Comparison of ENCODE assay signal across 24 cellular contexts in genomic region chr12:53644133-53644532, GRCh38. TPM values are rescaled to one million over a fixed set of nuclear protein-coding genes. Genes with fewer than 3 reads are reported as not detected.
DNase-seq lines count a peak whose midpoint lies in the region; ATAC-seq, FAIRE-seq and TF ChIP-seq lines count a peak whose summit lies in the region.
"Had no signal": no experiment of that assay in that cellular context is flagged by ENCODE, and none has a peak within 500 bp of the region (broad histone marks: within the 10 kb centered on the region; RNA-seq: fewer than 3 reads in every experiment).

No MANE protein-coding gene starts in this region.

- peaks cover 2% of the 10 kb centered on the region for H3K9me3 Mint-ChIP-seq in chondrocyte (ENCODE audit: low read depth)
- H3K9me3 Mint-ChIP-seq: CD8-positive, alpha-beta T cell had no signal

- no TSS peak for BruUV-seq in HepG2 (replicated peaks; lab: Mats Ljungman, UMichigan)

- CTCF ChIA-PET in HepG2 (lab: Yijun Ruan, JAX; ENCODE audit: low intra/inter-chr PET ratio, low total read pairs), result no interaction called here

- no peak for TF ChIP-seq EP300 in HepG2 (IDR thresholded peaks at IDR 0.05; ENCODE audit: low read depth in 2 of 2, low read length in 2 of 2)
- TF ChIP-seq EP300 in HepG2 (CRISPR knock-in tag; IDR thresholded peaks at IDR 0.05; ENCODE audit: borderline replicate concordance), result no peak

- TF ChIP-seq RAD21 in HepG2 (CRISPR knock-in tag; IDR thresholded peaks at IDR 0.05), result no peak

- H3K4me3 ChIP-seq in HepG2 (replicated peaks in 1 of 3; ENCODE audit: insufficient read depth in 1 of 3, low read depth in 2 of 3, low read length in 3 of 3) (no peak overlapping the region), right lobe of liver (no peak overlapping the region), heart left ventricle (no peak overlapping the region)
- H3K4me3 ChIP-seq: BLaER1, GM23248 had no signal

- intact Hi-C loops in HepG2 (cut with micrococcal nuclease; ENCODE audit: unreplicated experiment) (loop anchor here (5.0 kb wide), 1 partner anchor 33 kb away; the partner anchor contains the start of gene ATP5MC2), right lobe of liver (cut with DNase I) (no loop called here), heart left ventricle (cut with DNase I) (no loop called here)

- no CpG with 5 or more reads among the region's 3 CpGs for WGBS in HepG2 (ENCODE audit: low lambda C conversion rate)
- WGBS in right lobe of liver (ENCODE audit: insufficient coverage, low coverage, low lambda C conversion rate, missing lambda C conversion rate), result 80% methylated on average over 2 of the region's 3 CpGs
- WGBS in heart left ventricle, 4 donors, result 81 to 100% (median 97%) methylated on average over 3 of the region's 3 CpGs

- H2AFZ ChIP-seq in HepG2 (ENCODE audit: low read length), result no peak overlapping the region
- H2AFZ ChIP-seq: GM23248 had no signal

- no peak overlapping the region for H3K4me2 ChIP-seq in HepG2 (ENCODE audit: low read depth, low read length)
- H3K4me2 ChIP-seq: BLaER1 had no signal

- no peaks in the 10 kb centered on the region for H3K36me3 ChIP-seq in HepG2 (replicated peaks in 1 of 2; ENCODE audit: control insufficient read depth in 1 of 2, insufficient read depth in 2 of 2, low read length in 2 of 2)
- no peaks in the 10 kb centered on the region for H3K36me3 ChIP-seq in right lobe of liver
- H3K36me3 ChIP-seq in heart left ventricle, result no peaks in the 10 kb centered on the region
- H3K36me3 ChIP-seq: BLaER1 had no signal

- H3K36me3 Mint-ChIP-seq in chondrocyte (ENCODE audit: low read depth), result no peaks in the 10 kb centered on the region
- H3K36me3 Mint-ChIP-seq: CD8-positive, alpha-beta T cell had no signal

- H3K79me2 ChIP-seq in HepG2 (ENCODE audit: insufficient read depth, low read length), result no peaks in the 10 kb centered on the region

- in situ Hi-C loops in HepG2 (cut with HindIII; ENCODE audit: extremely low pct_ligation_motif_present, low pct_unique_long_range_greater_than_20kb), result no loop called here

- no peak overlapping the region for H3K27ac Mint-ChIP-seq in chondrocyte (ENCODE audit: unreplicated experiment)
- H3K27ac Mint-ChIP-seq: B cell; CD4-positive, CD25-positive, alpha-beta regulatory T cell; CD8-positive, alpha-beta T cell had no signal

- H3K27me3 ChIP-seq in HepG2 (ENCODE audit: control insufficient read depth in 1 of 2, insufficient read depth in 2 of 2, low read length in 2 of 2), result no peaks in the 10 kb centered on the region
- H3K27me3 ChIP-seq in right lobe of liver, result no peaks in the 10 kb centered on the region
- H3K27me3 ChIP-seq in foreskin keratinocyte, result no peaks in the 10 kb centered on the region
- no peaks in the 10 kb centered on the region for H3K27me3 ChIP-seq in heart left ventricle
- H3K27me3 ChIP-seq: BLaER1 had no signal

- TF ChIP-seq CTCF in HepG2 (CRISPR knock-in tag; IDR thresholded peaks at IDR 0.05) (no peak), right lobe of liver (IDR thresholded peaks at IDR 0.05) (no peak), foreskin keratinocyte (conservative IDR thresholded peaks at IDR 0.05) (no peak), heart left ventricle (IDR thresholded peaks at IDR 0.05) (no peak), chondrocyte (IDR thresholded peaks at IDR 0.05) (no peak)

- no peaks in the 10 kb centered on the region for H3K27me3 Mint-ChIP-seq in chondrocyte (ENCODE audit: low read depth)
- H3K27me3 Mint-ChIP-seq: B cell had no signal

- ATAC-seq in HepG2, result no peak
- no peak for ATAC-seq in right lobe of liver
- no peak for ATAC-seq in foreskin keratinocyte
- ATAC-seq in heart left ventricle, result no peak
- ATAC-seq: CD8-positive, alpha-beta T cell had no signal

- no peaks in the 10 kb centered on the region for H3K9me3 ChIP-seq in HepG2 (ENCODE audit: low read length)
- no peaks in the 10 kb centered on the region for H3K9me3 ChIP-seq in right lobe of liver
- no peaks in the 10 kb centered on the region for H3K9me3 ChIP-seq in heart left ventricle
- H3K9me3 ChIP-seq: BLaER1, Caco-2 had no signal

- DNase-seq in NCI-H82 (lab: John Stamatoyannopoulos, UW) (peak; percentile 37), NCI-H82 treated with DMSO at 0.1 percent for 48 hours (lab: John Stamatoyannopoulos, UW; ENCODE audit: unreplicated experiment) (no peak), HepG2 (ENCODE audit: low spot score) (no peak), right lobe of liver (no peak), foreskin keratinocyte (peak; percentile 37 to 61), heart left ventricle (no peak), chondrocyte (ENCODE audit: low spot score) (no peak)
- DNase-seq: Caco-2; CD4-positive, CD25-positive, alpha-beta regulatory T cell; CD8-positive, alpha-beta T cell; DMS153; DND-41; GM23248; H7; HCEC 1CT had no signal

- H3K4me3 Mint-ChIP-seq in chondrocyte (ENCODE audit: unreplicated experiment), result no peak overlapping the region
- H3K4me3 Mint-ChIP-seq: B cell; CD4-positive, CD25-positive, alpha-beta regulatory T cell; CD8-positive, alpha-beta T cell had no signal

- H3K9ac ChIP-seq in HepG2 (ENCODE audit: insufficient read depth, low read depth, low read length), result no peak overlapping the region
- H3K9ac ChIP-seq: BLaER1, GM23248 had no signal

- no peak for TF ChIP-seq POLR2A in HepG2 (IDR thresholded peaks at IDR 0.05; ENCODE audit: insufficient read depth in 1 of 2, low read depth in 2 of 2, low read length in 2 of 2)
- TF ChIP-seq POLR2A in right lobe of liver (IDR thresholded peaks at IDR 0.05), result no peak
- no peak for TF ChIP-seq POLR2A in heart left ventricle (IDR thresholded peaks at IDR 0.05)

- POLR2A ChIA-PET in HepG2 (lab: Yijun Ruan, JAX), result no interaction called here

- no peak for FAIRE-seq in HepG2 (lab: Jason Lieb, UNC)
- FAIRE-seq: A204.1, G401.6, GM12892, GM19239, H1 had no signal

- no peaks in the 10 kb centered on the region for H4K20me1 ChIP-seq in HepG2 (ENCODE audit: insufficient read depth, low read length)
- H4K20me1 ChIP-seq: BLaER1 had no signal

- H3K4me1 ChIP-seq in HepG2 (ENCODE audit: insufficient read depth, low read length) (peaks cover 12% of the 10 kb centered on the region), right lobe of liver (peaks cover 0 to 7% (median 3%) of the 10 kb centered on the region in 4 donors), foreskin keratinocyte (no peaks in the 10 kb centered on the region), heart left ventricle (peaks cover 0 to 3% (median 0%) of the 10 kb centered on the region in 12 donors)
- H3K4me1 ChIP-seq: BLaER1, Caco-2 had no signal

- peaks cover 8% of the 10 kb centered on the region for H3K4me1 Mint-ChIP-seq in chondrocyte (ENCODE audit: low read depth)
- H3K4me1 Mint-ChIP-seq: B cell; CD4-positive, CD25-positive, alpha-beta regulatory T cell had no signal

- no peak overlapping the region for H3K27ac ChIP-seq in HepG2 (ENCODE audit: extremely low read length, insufficient read depth, low read length)
- H3K27ac ChIP-seq in right lobe of liver, result no peak overlapping the region
- H3K27ac ChIP-seq in foreskin keratinocyte, result no peak overlapping the region
- H3K27ac ChIP-seq in heart left ventricle, result no peak overlapping the region
- H3K27ac ChIP-seq: 22Rv1, BLaER1, C4-2B, GM23248 had no signal

RNA-seq across cellular contexts. Expression of gene ATF7, which starts 18.0 kb away (rescaled TPM):
- total RNA-seq in HepG2 (2016; rRNA removed; fragmentation: Illumina TruSeq; extraction: Trizol) (9.6 and 11.3 TPM in 2 replicates), right lobe of liver (10 to 100 TPM in 5 of 6 experiments, 1 to 10 TPM in 1; 7.9 to 18.7 (median 12.3) TPM), foreskin keratinocyte (11.4 and 13.6 TPM in 2 replicates), heart left ventricle (10 to 100 TPM; 21.1 to 43.2 (median 32.0) TPM), chondrocyte (44.4 to 52.7 TPM (median 51.2 TPM) in 3 replicates)
- total RNA-seq in HepG2 (2016; cell fraction: cytosol; rRNA removed; fragmentation: Illumina TruSeq; extraction: Trizol; ENCODE audit: low read depth), result 5.4 and 5.9 TPM in 2 replicates
- 10.1 and 12.2 TPM in 2 replicates for total RNA-seq in HepG2 (2016; cell fraction: insoluble cytoplasmic fraction; rRNA removed; fragmentation: Illumina TruSeq; extraction: Trizol)
- total RNA-seq in HepG2 (2016; cell fraction: membrane; rRNA removed; fragmentation: Illumina TruSeq; extraction: Trizol), result 8.6 and 10.1 TPM in 2 replicates
- 11.5 and 13.0 TPM in 2 replicates for total RNA-seq in HepG2 (2016; cell fraction: nucleus; rRNA removed; fragmentation: Illumina TruSeq; extraction: Trizol)
- polyA plus RNA-seq in HepG2 (2011; rRNA removed) (14.0 and 16.2 TPM in 2 replicates), foreskin keratinocyte (8.7 and 9.9 TPM in 2 replicates), heart left ventricle (10 to 100 TPM; 20.0 to 21.3 TPM)
- polyA plus RNA-seq in HepG2 (2011; cell fraction: cytosol; rRNA removed), result 8.1 and 10.9 TPM in 2 replicates
- polyA plus RNA-seq in HepG2 (2011; cell fraction: nucleus; rRNA removed), result 19.1 and 23.0 TPM in 2 replicates
- 10.2 and 12.7 TPM in 2 replicates for polyA plus RNA-seq in HepG2 (2012)
- polyA plus RNA-seq in HepG2 (2016; cell fraction: cytosol; fragmentation: Illumina TruSeq; extraction: Trizol; ENCODE audit: low read depth), result 6.6 and 8.4 TPM in 2 replicates
- 24.5 and 24.8 TPM in 2 replicates for polyA plus RNA-seq in HepG2 (2016; cell fraction: insoluble cytoplasmic fraction; fragmentation: Illumina TruSeq; extraction: Trizol; ENCODE audit: low read depth)
- 8.8 and 10.2 TPM in 2 replicates for polyA plus RNA-seq in HepG2 (2016; cell fraction: membrane; fragmentation: Illumina TruSeq; extraction: Trizol; ENCODE audit: low read depth)
- polyA plus RNA-seq in HepG2 (2016; cell fraction: nucleus; fragmentation: Illumina TruSeq; extraction: Trizol; ENCODE audit: insufficient read depth, low read depth), result 23.1 and 23.3 TPM in 2 replicates
- polyA minus RNA-seq in HepG2 (2011; rRNA and poly(A)+ RNA removed; ENCODE audit: low replicate concordance), result 25.8 and 31.9 TPM in 2 replicates
- 11.3 and 15.8 TPM in 2 replicates for polyA minus RNA-seq in HepG2 (2011; cell fraction: cytosol; rRNA and poly(A)+ RNA removed)
- polyA minus RNA-seq in HepG2 (2011; cell fraction: nucleus; rRNA and poly(A)+ RNA removed), result 21.9 and 32.6 TPM in 2 replicates

RNA-seq across cellular contexts. Expression of gene ATP5MC2, which starts 31.8 kb away (rescaled TPM):
- total RNA-seq in HepG2 (2016; rRNA removed; fragmentation: Illumina TruSeq; extraction: Trizol), result 230 and 280 TPM in 2 replicates
- 151 and 157 TPM in 2 replicates for total RNA-seq in HepG2 (2016; cell fraction: cytosol; rRNA removed; fragmentation: Illumina TruSeq; extraction: Trizol; ENCODE audit: low read depth)
- 232 and 280 TPM in 2 replicates for total RNA-seq in HepG2 (2016; cell fraction: insoluble cytoplasmic fraction; rRNA removed; fragmentation: Illumina TruSeq; extraction: Trizol)
- 204 and 221 TPM in 2 replicates for total RNA-seq in HepG2 (2016; cell fraction: membrane; rRNA removed; fragmentation: Illumina TruSeq; extraction: Trizol)
- total RNA-seq in HepG2 (2016; cell fraction: nucleus; rRNA removed; fragmentation: Illumina TruSeq; extraction: Trizol), result 76.9 and 91.1 TPM in 2 replicates
- 257 and 310 TPM in 2 replicates for polyA plus RNA-seq in HepG2 (2011; rRNA removed)
- 284 and 385 TPM in 2 replicates for polyA plus RNA-seq in HepG2 (2011; cell fraction: cytosol; rRNA removed)
- polyA plus RNA-seq in HepG2 (2011; cell fraction: nucleus; rRNA removed), result 86.5 and 86.7 TPM in 2 replicates
- polyA plus RNA-seq in HepG2 (2012), result 317 and 363 TPM in 2 replicates
- polyA plus RNA-seq in HepG2 (2016; cell fraction: cytosol; fragmentation: Illumina TruSeq; extraction: Trizol; ENCODE audit: low read depth), result 221 and 241 TPM in 2 replicates
- polyA plus RNA-seq in HepG2 (2016; cell fraction: insoluble cytoplasmic fraction; fragmentation: Illumina TruSeq; extraction: Trizol; ENCODE audit: low read depth), result 345 and 371 TPM in 2 replicates
- 262 and 271 TPM in 2 replicates for polyA plus RNA-seq in HepG2 (2016; cell fraction: membrane; fragmentation: Illumina TruSeq; extraction: Trizol; ENCODE audit: low read depth)
- 159 and 177 TPM in 2 replicates for polyA plus RNA-seq in HepG2 (2016; cell fraction: nucleus; fragmentation: Illumina TruSeq; extraction: Trizol; ENCODE audit: insufficient read depth, low read depth)
- 938 and 2,113 TPM in 2 replicates for polyA minus RNA-seq in HepG2 (2011; rRNA and poly(A)+ RNA removed; ENCODE audit: low replicate concordance)
- polyA minus RNA-seq in HepG2 (2011; cell fraction: cytosol; rRNA and poly(A)+ RNA removed), result 149 and 170 TPM in 2 replicates
- polyA minus RNA-seq in HepG2 (2011; cell fraction: nucleus; rRNA and poly(A)+ RNA removed), result 81.6 and 93.6 TPM in 2 replicates
- 100 to 1,000 TPM; 122 to 160 (median 135) TPM for total RNA-seq in right lobe of liver
- total RNA-seq in foreskin keratinocyte, result 195 and 206 TPM in 2 replicates
- polyA plus RNA-seq in foreskin keratinocyte, result 345 and 363 TPM in 2 replicates
- 100 to 1,000 TPM; 392 to 753 (median 520) TPM for total RNA-seq in heart left ventricle
- 100 to 1,000 TPM; 598 to 748 TPM for polyA plus RNA-seq in heart left ventricle
- total RNA-seq in chondrocyte, result 201 to 204 TPM (median 203 TPM) in 3 replicates

Comparison
In these comparisons a context has a peak if more than half of its experiments do, and no peak if none do; other contexts are left out.
1. DNase-seq: peak in NCI-H82 (single experiment) and foreskin keratinocyte (2 of 2); none in NCI-H82 treated with DMSO at 0.1 percent for 48 hours (single experiment), HepG2 (single experiment), right lobe of liver (0 of 3), heart left ventricle (0 of 5) and chondrocyte (single experiment).